Comparison of ENCODE assay signal across 7 cellular contexts in genomic region chr12:68932701-68933563, GRCh38. TPM values are rescaled to one million over a fixed set of nuclear protein-coding genes. Genes with fewer than 3 reads are reported as not detected.
DNase-seq lines count a peak whose midpoint lies in the region; ATAC-seq lines count a peak whose summit lies in the region.

CPM (minus strand) TSS chr12:68933171; CDS start chr12:68932837, 334 bp downstream.

- peaks cover 38% of the 10 kb centered on the region for H3K27me3 ChIP-seq in ectodermal cell (ENCODE audit: control insufficient read depth, insufficient read depth, low read length, poor library complexity, severe bottlenecking)

- no peaks in the 10 kb centered on the region for H3K9me3 ChIP-seq in ectodermal cell (ENCODE audit: control insufficient read depth, low read length)

- peaks cover 29% of the 10 kb centered on the region for H3K27me3 Mint-ChIP-seq in activated CD4-positive, alpha-beta memory T cell treated with anti-CD3 and anti-CD28 coated beads, Interleukin-2, amount 10 ng/mL, durations not matched to agents 7 days and 5 days

- H3K4me3 Mint-ChIP-seq in activated CD4-positive, alpha-beta memory T cell treated with anti-CD3 and anti-CD28 coated beads, Interleukin-2, amount 10 ng/mL, durations not matched to agents 7 days and 5 days = peak within 1 kb of the TSS; percentile 75

- CTCF ChIA-PET in activated CD4-positive, alpha-beta memory T cell treated with anti-CD3 and anti-CD28 coated beads, Interleukin-2, amount 10 ng/mL, durations not matched to agents 7 days and 5 days (lab: Charles Lee) = no interaction called here

- POLR2A ChIA-PET in activated CD4-positive, alpha-beta memory T cell treated with anti-CD3 and anti-CD28 coated beads, Interleukin-2, amount 10 ng/mL, durations not matched to agents 7 days and 5 days (lab: Charles Lee) = interaction anchor here (1.4 kb wide), 2 partner anchors 9 to 24 kb away, joined by 3 to 4 read pairs; no protein-coding TSS in a partner anchor

- H3K4me1 Mint-ChIP-seq in activated CD4-positive, alpha-beta memory T cell treated with anti-CD3 and anti-CD28 coated beads, Interleukin-2, amount 10 ng/mL, durations not matched to agents 7 days and 5 days = peaks cover 14% of the 10 kb centered on the region

- H3K9me3 Mint-ChIP-seq in activated CD4-positive, alpha-beta memory T cell treated with anti-CD3 and anti-CD28 coated beads, Interleukin-2, amount 10 ng/mL, durations not matched to agents 7 days and 5 days = peaks cover 2% of the 10 kb centered on the region

- DNase-seq in NCI-H345 (lab: John Stamatoyannopoulos, UW) = peak; percentile 86
- peak; percentile 78 for DNase-seq in activated CD4-positive, alpha-beta memory T cell treated with anti-CD3 and anti-CD28 coated beads, Interleukin-2, amount 10 ng/mL, durations not matched to agents 7 days and 5 days
- DNase-seq in lung microvascular endothelial cell (ENCODE audit: low read depth in 2 of 2) = peak; percentile 7
- peak; percentile 9 to 61 (median 34) for DNase-seq in stimulated activated CD4-positive, alpha-beta T cell treated with anti-CD3 and anti-CD28 coated beads, TNF-alpha, amount 100 ng/mL, for 1 hour (ENCODE audit: low read depth in 3 of 3, low spot score in 1 of 3)

- H3K4me1 ChIP-seq in ectodermal cell (ENCODE audit: control insufficient read depth, insufficient read depth, low read length) = no peaks in the 10 kb centered on the region

- ATAC-seq in GM18520 (IDR thresholded peaks at IDR 0.05; ENCODE audit: unreplicated experiment) = peak; percentile 75
- peak; percentile 81 for ATAC-seq in HG02840 (IDR thresholded peaks at IDR 0.05; ENCODE audit: low FRiP score, unreplicated experiment)

- H3K27ac Mint-ChIP-seq in activated CD4-positive, alpha-beta memory T cell treated with anti-CD3 and anti-CD28 coated beads, Interleukin-2, amount 10 ng/mL, durations not matched to agents 7 days and 5 days = no peak within 1 kb of the TSS

- 1% methylated on average over 81 of the region's 81 CpGs for WGBS in ectodermal cell, 2 experiments

- peak within 1 kb of the TSS; percentile 45 for H3K4me3 ChIP-seq in ectodermal cell (ENCODE audit: insufficient read depth, low read depth, low read length)

- H3K36me3 Mint-ChIP-seq in activated CD4-positive, alpha-beta memory T cell treated with anti-CD3 and anti-CD28 coated beads, Interleukin-2, amount 10 ng/mL, durations not matched to agents 7 days and 5 days (ENCODE audit: low read depth) = peaks cover 4% of the 10 kb centered on the region

- H3K36me3 ChIP-seq in ectodermal cell (ENCODE audit: control insufficient read depth, insufficient read depth, low read length) = no peaks in the 10 kb centered on the region

- H3K27ac ChIP-seq in ectodermal cell (ENCODE audit: insufficient read depth, low read depth, low read length, poor library complexity, severe bottlenecking) = no peak within 1 kb of the TSS

RNA-seq across cellular contexts. Expression of gene CPM, which starts in this region (rescaled TPM):
- total RNA-seq in activated CD4-positive, alpha-beta memory T cell treated with anti-CD3 and anti-CD28 coated beads, Interleukin-2, amount 10 ng/mL, durations not matched to agents 7 days and 5 days = 1 to 10 TPM; 1.1 to 1.4 TPM
- 1.1 TPM for polyA plus RNA-seq in ectodermal cell (2013, experiment 1 of 4)
- 0.78 TPM for polyA plus RNA-seq in ectodermal cell (2013, experiment 2 of 4)
- polyA plus RNA-seq in ectodermal cell (2013, experiment 3 of 4) = 0.27 TPM
- polyA plus RNA-seq in ectodermal cell (2013, experiment 4 of 4) = 0.53 TPM
- total RNA-seq in lung microvascular endothelial cell = under 0.01 and 0.44 TPM in 2 replicates

Comparison
In these comparisons a context has a peak if more than half of its experiments do, and no peak if none do; other contexts are left out.
1. Peak in DNase-seq in lung microvascular endothelial cell; RNA of the gene not detected or under 1 TPM.
2. DNase-seq: peak in every context shown above with its lines; median percentile 86 in NCI-H345; 78 in activated CD4-positive, alpha-beta memory T cell treated with anti-CD3 and anti-CD28 coated beads, Interleukin-2, amount 10 ng/mL, durations not matched to agents 7 days and 5 days; 34 in stimulated activated CD4-positive, alpha-beta T cell treated with anti-CD3 and anti-CD28 coated beads, TNF-alpha, amount 100 ng/mL, for 1 hour; 7 in lung microvascular endothelial cell.